Comparison of ENCODE assay signal across 8 cellular contexts in genomic region chr1:120850531-120851421, GRCh38. TPM values are rescaled to one million over a fixed set of nuclear protein-coding genes. Genes with fewer than 3 reads are reported as not detected.
DNase-seq lines count a peak whose midpoint lies in the region; ATAC-seq and TF ChIP-seq lines count a peak whose summit lies in the region.
"Not testable (repeated sequence)": the region's sequence is repeated elsewhere in the genome, so short reads cannot be mapped to it uniquely, and the experiment has no call there.

No MANE protein-coding gene starts in this region.

- H3K4me1 ChIP-seq in foreskin keratinocyte: not testable (repeated sequence)

- peaks cover 35% of the 10 kb centered on the region for H3K4me1 Mint-ChIP-seq in stimulated activated naive CD8-positive, alpha-beta T cell treated with anti-CD3 and anti-CD28 coated beads, Interleukin-15, Interleukin-2, amounts not matched to agents 100 ng/mL and 50 ng/mL, for 24 hours (ENCODE audit: low read depth)

- H3K27ac ChIP-seq in foreskin keratinocyte: peak overlapping the region; percentile 66

- not testable (repeated sequence) for H3K27me3 ChIP-seq in foreskin keratinocyte

- peak overlapping the region; percentile 100 for H3K27ac Mint-ChIP-seq in stimulated activated naive CD8-positive, alpha-beta T cell treated with anti-CD3 and anti-CD28 coated beads, Interleukin-15, Interleukin-2, amounts not matched to agents 100 ng/mL and 50 ng/mL, for 24 hours

- ATAC-seq in HG02571 (IDR thresholded peaks at IDR 0.05; ENCODE audit: unreplicated experiment) (peak; percentile 77), foreskin keratinocyte (peak; percentile 90)

- not testable (repeated sequence) for H3K27me3 Mint-ChIP-seq in stimulated activated naive CD8-positive, alpha-beta T cell treated with anti-CD3 and anti-CD28 coated beads, Interleukin-15, Interleukin-2, amounts not matched to agents 100 ng/mL and 50 ng/mL, for 24 hours

- not testable (repeated sequence) for H3K36me3 Mint-ChIP-seq in stimulated activated naive CD8-positive, alpha-beta T cell treated with anti-CD3 and anti-CD28 coated beads, Interleukin-15, Interleukin-2, amounts not matched to agents 100 ng/mL and 50 ng/mL, for 24 hours (ENCODE audit: low read depth)

- DNase-seq in GDM1 (lab: John Stamatoyannopoulos, UW) (peak; percentile 24), NCI-H1105 treated with DMSO at 0.1 percent for 48 hours (lab: John Stamatoyannopoulos, UW) (peak; percentile 85), SKM-1 (lab: John Stamatoyannopoulos, UW; ENCODE audit: unreplicated experiment) (peak; percentile 62), foreskin keratinocyte (peak; percentile 91 to 95), non-pigmented ciliary epithelial cell (ENCODE audit: low read depth) (peak; percentile 74)
- DNase-seq in activated gamma-delta T cell treated with anti-CD3 and anti-CD28 coated beads, Interleukin-2, amount 50 U/mL, for 16 hours (ENCODE audit: low read depth): peak; percentile 62

- H3K4me3 Mint-ChIP-seq in stimulated activated naive CD8-positive, alpha-beta T cell treated with anti-CD3 and anti-CD28 coated beads, Interleukin-15, Interleukin-2, amounts not matched to agents 100 ng/mL and 50 ng/mL, for 24 hours: peak overlapping the region; percentile 93

- not testable (repeated sequence) for TF ChIP-seq CTCF in foreskin keratinocyte (conservative IDR thresholded peaks at IDR 0.05)

- H3K9me3 Mint-ChIP-seq in stimulated activated naive CD8-positive, alpha-beta T cell treated with anti-CD3 and anti-CD28 coated beads, Interleukin-15, Interleukin-2, amounts not matched to agents 100 ng/mL and 50 ng/mL, for 24 hours: not testable (repeated sequence)

RNA-seq across cellular contexts. Expression of gene PPIAL4A, which starts 38.8 kb away (rescaled TPM):
- total RNA-seq in foreskin keratinocyte: not detected in 2 replicates
- not detected in 2 replicates for polyA plus RNA-seq in foreskin keratinocyte

Comparison
In these comparisons a context has a peak if more than half of its experiments do, and no peak if none do; other contexts are left out.
1. Peak in every context shown above with its lines: DNase-seq, ATAC-seq and H3K27ac ChIP-seq.
2. DNase-seq: peak in every context shown above with its lines; median percentile 93 in foreskin keratinocyte; 85 in NCI-H1105 treated with DMSO at 0.1 percent for 48 hours; 74 in non-pigmented ciliary epithelial cell; 62 in SKM-1; 62 in activated gamma-delta T cell treated with anti-CD3 and anti-CD28 coated beads, Interleukin-2, amount 50 U/mL, for 16 hours; 24 in GDM1.